In the genomic region with DNA sequence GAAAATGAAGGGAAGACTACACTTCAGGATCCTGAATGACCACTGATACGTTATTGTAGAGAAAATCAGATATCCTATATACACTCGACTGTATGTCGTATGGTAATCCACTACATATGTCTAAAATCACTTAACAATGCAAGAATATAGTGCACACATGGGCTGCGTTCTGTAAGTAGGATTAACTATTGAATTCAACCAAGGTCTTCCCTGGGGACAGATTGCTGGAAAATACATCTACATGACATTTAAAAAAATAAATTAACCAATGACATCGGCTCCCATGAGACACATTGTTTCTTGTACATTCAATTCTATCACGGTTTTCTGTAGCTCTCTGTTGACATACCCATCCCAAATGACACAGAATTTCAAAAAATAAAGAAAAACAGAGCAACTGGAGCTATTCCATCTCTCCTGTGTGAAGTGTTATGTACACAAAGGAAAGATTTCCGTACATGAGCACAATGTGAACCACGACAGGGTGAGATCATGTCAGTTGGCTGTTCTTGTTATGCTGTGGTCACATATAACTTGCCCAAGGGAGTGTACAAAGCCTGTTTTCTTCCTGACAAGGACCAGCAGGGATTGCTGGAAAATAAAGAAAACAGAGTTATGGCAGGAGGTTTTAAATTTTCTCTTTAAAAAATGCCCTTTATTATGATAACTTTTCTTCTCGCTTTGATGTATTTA, we compare ENCODE assay signal across 17 cellular contexts. TPM values are rescaled to one million over a fixed set of nuclear protein-coding genes. Genes with fewer than 3 reads are reported as not detected.
DNase-seq lines count a peak whose midpoint lies in the region; ATAC-seq and TF ChIP-seq lines count a peak whose summit lies in the region.
"Had no signal": no experiment of that assay in that cellular context is flagged by ENCODE, and none has a peak within 500 bp of the region (broad histone marks: within the 10 kb centered on the region; RNA-seq: fewer than 3 reads in every experiment).

No MANE protein-coding gene starts in this region.

- no peak overlapping the region for H3K27ac Mint-ChIP-seq in endodermal cell
- H3K27ac Mint-ChIP-seq in stimulated activated naive B cell treated with anti-CD40 and anti-IgM and Interleukin-4, amounts not matched to agents 10 μg/mL and 1 μg/mL and 100 μg/mL, for 72 hours: no peak overlapping the region
- no peak overlapping the region for H3K27ac Mint-ChIP-seq in naive thymus-derived CD4-positive, alpha-beta T cell
- H3K27ac Mint-ChIP-seq in progenitor cell of endocrine pancreas: no peak overlapping the region
- H3K27ac Mint-ChIP-seq: activated B cell treated with CpG ODN at 0.5 μM for 24 hours; activated naive CD8-positive, alpha-beta T cell treated with anti-CD3 and anti-CD28 coated beads, Interleukin-2, amount 50 U/mL, for 24 hours; activated T-helper 1 cell treated with anti-CD3 and anti-CD28 coated beads, Interleukin-12 subunit alpha, Interleukin-12 subunit beta, Interleukin-2, Interleukin-4 antibody, amounts not matched to agents 30 ng/mL and 10 ng/mL and 1 ng/mL, durations not matched to agents 14 hours and 24 hours and 36 hours; CD4-positive, alpha-beta T cell had no signal

- no peak overlapping the region for H3K4ac ChIP-seq in mesenchymal stem cell (ENCODE audit: low read depth in 1 of 2, low read length in 2 of 2)

- H3K36me3 ChIP-seq in A673 (ENCODE audit: insufficient read depth, low read length, poor library complexity, severe bottlenecking) (no peaks in the 10 kb centered on the region), endodermal cell (ENCODE audit: control insufficient read depth, insufficient read depth, low read length) (no peaks in the 10 kb centered on the region), mesenchymal stem cell (ENCODE audit: control insufficient read depth in 1 of 2, insufficient read depth in 2 of 2, low read depth in 1 of 2, low read length in 2 of 2) (peaks cover 0 to 16% of the 10 kb centered on the region in 2 experiments)
- H3K36me3 ChIP-seq in naive thymus-derived CD4-positive, alpha-beta T cell (ENCODE audit: control insufficient read depth in 2 of 3, insufficient read depth in 3 of 3, low read length in 3 of 3): peaks cover 0 to 4% (median 0%) of the 10 kb centered on the region in 3 experiments
- H3K36me3 ChIP-seq: pancreas had no signal

- H3K9me3 ChIP-seq in A673 (ENCODE audit: low read depth, low read length, poor library complexity, severe bottlenecking) (no peaks in the 10 kb centered on the region), endodermal cell (ENCODE audit: control insufficient read depth, low read length) (no peaks in the 10 kb centered on the region), mesenchymal stem cell (ENCODE audit: control insufficient read depth, low read length) (no peaks in the 10 kb centered on the region)
- H3K9me3 ChIP-seq in naive thymus-derived CD4-positive, alpha-beta T cell (ENCODE audit: control insufficient read depth in 2 of 3, low read length in 3 of 3): no peaks in the 10 kb centered on the region
- H3K9me3 ChIP-seq: A549, pancreas had no signal

- no peaks in the 10 kb centered on the region for H3K27me3 ChIP-seq in A673 (replicated peaks; ENCODE audit: insufficient read depth, low read depth, low read length, poor library complexity)
- no peaks in the 10 kb centered on the region for H3K27me3 ChIP-seq in endodermal cell (ENCODE audit: control insufficient read depth, insufficient read depth, low read length, poor library complexity, severe bottlenecking)
- peaks cover 0 to 7% of the 10 kb centered on the region in 2 experiments for H3K27me3 ChIP-seq in mesenchymal stem cell (ENCODE audit: control insufficient read depth in 1 of 2, insufficient read depth in 1 of 2, low read length in 2 of 2)
- no peaks in the 10 kb centered on the region for H3K27me3 ChIP-seq in naive thymus-derived CD4-positive, alpha-beta T cell (ENCODE audit: control insufficient read depth in 2 of 2, insufficient read depth in 2 of 2, low read length in 2 of 2)
- H3K27me3 ChIP-seq: pancreas had no signal

- no peak overlapping the region for H2BK12ac ChIP-seq in mesenchymal stem cell (ENCODE audit: low read length in 2 of 2)

- H2AFZ ChIP-seq in mesenchymal stem cell (ENCODE audit: low read depth, low read length): no peak overlapping the region

- no peak overlapping the region for H3K14ac ChIP-seq in mesenchymal stem cell (ENCODE audit: low read length in 2 of 2)

- no peak overlapping the region for H2AK5ac ChIP-seq in mesenchymal stem cell (ENCODE audit: low read length, severe bottlenecking)

- no peaks in the 10 kb centered on the region for H3K27me3 Mint-ChIP-seq in endodermal cell (ENCODE audit: insufficient read depth)
- peaks cover 0 to 4% of the 10 kb centered on the region in 2 donors for H3K27me3 Mint-ChIP-seq in stimulated activated naive B cell treated with anti-CD40 and anti-IgM and Interleukin-4, amounts not matched to agents 10 μg/mL and 1 μg/mL and 100 μg/mL, for 72 hours
- H3K27me3 Mint-ChIP-seq in naive thymus-derived CD4-positive, alpha-beta T cell: no peaks in the 10 kb centered on the region
- no peaks in the 10 kb centered on the region for H3K27me3 Mint-ChIP-seq in progenitor cell of endocrine pancreas
- H3K27me3 Mint-ChIP-seq: activated B cell treated with CpG ODN at 0.5 μM for 24 hours; activated naive CD8-positive, alpha-beta T cell treated with anti-CD3 and anti-CD28 coated beads, Interleukin-2, amount 50 U/mL, for 24 hours; CD4-positive, alpha-beta T cell; stimulated activated naive CD8-positive, alpha-beta T cell treated with anti-CD3 and anti-CD28 coated beads, Interleukin-15, amount 100 ng/mL, for 72 hours had no signal

- H2BK5ac ChIP-seq in mesenchymal stem cell (ENCODE audit: low read depth, low read length, poor library complexity, severe bottlenecking): no peak overlapping the region

- H3K4me3 Mint-ChIP-seq in endodermal cell: no peak overlapping the region
- H3K4me3 Mint-ChIP-seq in stimulated activated naive B cell treated with anti-CD40 and anti-IgM and Interleukin-4, amounts not matched to agents 10 μg/mL and 1 μg/mL and 100 μg/mL, for 72 hours: no peak overlapping the region
- no peak overlapping the region for H3K4me3 Mint-ChIP-seq in naive thymus-derived CD4-positive, alpha-beta T cell
- H3K4me3 Mint-ChIP-seq in progenitor cell of endocrine pancreas (ENCODE audit: low read depth): no peak overlapping the region
- H3K4me3 Mint-ChIP-seq: activated B cell treated with CpG ODN at 0.5 μM for 24 hours; activated naive CD8-positive, alpha-beta T cell treated with anti-CD3 and anti-CD28 coated beads, Interleukin-2, amount 50 U/mL, for 24 hours; activated T-helper 1 cell treated with anti-CD3 and anti-CD28 coated beads, Interleukin-12 subunit alpha, Interleukin-12 subunit beta, Interleukin-2, Interleukin-4 antibody, amounts not matched to agents 30 ng/mL and 10 ng/mL and 1 ng/mL, durations not matched to agents 14 hours and 24 hours and 36 hours; CD4-positive, alpha-beta T cell; stimulated activated naive CD8-positive, alpha-beta T cell treated with anti-CD3 and anti-CD28 coated beads, Interleukin-15, amount 100 ng/mL, for 72 hours had no signal

- H3K4me3 ChIP-seq in A673 (ENCODE audit: low read depth, low read length, poor library complexity, severe bottlenecking): no peak overlapping the region
- H3K4me3 ChIP-seq in endodermal cell (ENCODE audit: low read length): no peak overlapping the region
- H3K4me3 ChIP-seq in mesenchymal stem cell (ENCODE audit: insufficient read depth in 1 of 2, low read depth in 1 of 2, low read length in 2 of 2): no peak overlapping the region
- no peak overlapping the region for H3K4me3 ChIP-seq in naive thymus-derived CD4-positive, alpha-beta T cell (ENCODE audit: low read length)
- H3K4me3 ChIP-seq: A549, pancreas had no signal

- H4K91ac ChIP-seq in mesenchymal stem cell (ENCODE audit: low read length): no peak overlapping the region

- H3K9me3 Mint-ChIP-seq in endodermal cell (no peaks in the 10 kb centered on the region), progenitor cell of endocrine pancreas (ENCODE audit: low read depth) (no peaks in the 10 kb centered on the region)
- no peaks in the 10 kb centered on the region for H3K9me3 Mint-ChIP-seq in stimulated activated naive B cell treated with anti-CD40 and anti-IgM and Interleukin-4, amounts not matched to agents 10 μg/mL and 1 μg/mL and 100 μg/mL, for 72 hours
- H3K9me3 Mint-ChIP-seq in naive thymus-derived CD4-positive, alpha-beta T cell: no peaks in the 10 kb centered on the region
- H3K9me3 Mint-ChIP-seq: activated B cell treated with CpG ODN at 0.5 μM for 24 hours; activated naive CD8-positive, alpha-beta T cell treated with anti-CD3 and anti-CD28 coated beads, Interleukin-2, amount 50 U/mL, for 24 hours; activated T-helper 1 cell treated with anti-CD3 and anti-CD28 coated beads, Interleukin-12 subunit alpha, Interleukin-12 subunit beta, Interleukin-2, Interleukin-4 antibody, amounts not matched to agents 30 ng/mL and 10 ng/mL and 1 ng/mL, durations not matched to agents 14 hours and 24 hours and 36 hours; CD4-positive, alpha-beta T cell; stimulated activated naive CD8-positive, alpha-beta T cell treated with anti-CD3 and anti-CD28 coated beads, Interleukin-15, amount 100 ng/mL, for 72 hours had no signal

- H3K4me2 ChIP-seq in mesenchymal stem cell (ENCODE audit: low read length, poor library complexity, severe bottlenecking): no peak overlapping the region
- H3K4me2 ChIP-seq: A549 had no signal

- H2BK15ac ChIP-seq in mesenchymal stem cell (ENCODE audit: low read depth, poor library complexity, severe bottlenecking): no peak overlapping the region

- no peak overlapping the region for H4K8ac ChIP-seq in mesenchymal stem cell (ENCODE audit: low read length)

- no peak for ATAC-seq in stimulated activated naive B cell treated with anti-CD40 and anti-IgM and Interleukin-4, amounts not matched to agents 10 μg/mL and 1 μg/mL and 100 μg/mL, for 72 hours (replicated peaks)
- ATAC-seq in naive thymus-derived CD4-positive, alpha-beta T cell: no peak
- ATAC-seq in HG03039 (IDR thresholded peaks at IDR 0.05; ENCODE audit: unreplicated experiment): no peak
- ATAC-seq: A549; activated naive CD8-positive, alpha-beta T cell treated with anti-CD3 and anti-CD28 coated beads, Interleukin-2, amount 50 U/mL, for 24 hours; stimulated activated naive CD8-positive, alpha-beta T cell treated with anti-CD3 and anti-CD28 coated beads, Interleukin-15, amount 100 ng/mL, for 72 hours had no signal

- H3K79me1 ChIP-seq in mesenchymal stem cell (replicated peaks; ENCODE audit: low read length, poor library complexity, severe bottlenecking): peaks cover 5% of the 10 kb centered on the region

- no peak for TF ChIP-seq CTCF in A673 (conservative IDR thresholded peaks at IDR 0.05; ENCODE audit: low read depth, low read length)
- no peak for TF ChIP-seq CTCF in endodermal cell (conservative IDR thresholded peaks at IDR 0.05)
- no peak for TF ChIP-seq CTCF in progenitor cell of endocrine pancreas (IDR thresholded peaks at IDR 0.05; ENCODE audit: unreplicated experiment)

- H3K36me3 Mint-ChIP-seq in endodermal cell (ENCODE audit: low read depth) (peaks cover 4% of the 10 kb centered on the region), progenitor cell of endocrine pancreas (ENCODE audit: insufficient read depth) (no peaks in the 10 kb centered on the region)
- H3K36me3 Mint-ChIP-seq in stimulated activated naive B cell treated with anti-CD40 and anti-IgM and Interleukin-4, amounts not matched to agents 10 μg/mL and 1 μg/mL and 100 μg/mL, for 72 hours: peaks cover 9 to 15% of the 10 kb centered on the region in 2 donors
- H3K36me3 Mint-ChIP-seq in naive thymus-derived CD4-positive, alpha-beta T cell: peaks cover 0 to 13% (median 4%) of the 10 kb centered on the region in 5 donors

- no peak overlapping the region for H3K9ac ChIP-seq in endodermal cell (ENCODE audit: extremely low read depth, low read length, poor library complexity, severe bottlenecking)
- peak overlapping the region; percentile 73 for H3K9ac ChIP-seq in mesenchymal stem cell (ENCODE audit: low read length)

- H2BK120ac ChIP-seq in mesenchymal stem cell (ENCODE audit: low read depth, low read length): no peak overlapping the region

- 95 to 97% methylated on average over 3 to 8 of the region's 9 CpGs for WGBS in endodermal cell (ENCODE audit: insufficient coverage in 1 of 2, insufficient read length in 1 of 2), 2 experiments
- 55% methylated on average over 7 of the region's 9 CpGs for WGBS in mesenchymal stem cell

- H3K18ac ChIP-seq in mesenchymal stem cell (ENCODE audit: low read depth in 1 of 2, low read length in 2 of 2): no peak overlapping the region

- no TSS peak for BruUV-seq in A673 (replicated peaks; lab: Mats Ljungman, UMichigan)

- intact Hi-C loops in A673 (cut with micrococcal nuclease; ENCODE audit: unreplicated experiment): no loop called here
- intact Hi-C loops in naive thymus-derived CD4-positive, alpha-beta T cell (cut with micrococcal nuclease): no loop called here

- DNase-seq in A673 (ENCODE audit: low spot score) (peak; percentile 21), NCI-H524 (lab: John Stamatoyannopoulos, UW) (peak; percentile 46 to 85), endodermal cell (no peak), mesenchymal stem cell (peak; percentile 42), progenitor cell of endocrine pancreas (ENCODE audit: low spot score, unreplicated experiment) (no peak)
- DNase-seq in stimulated activated naive B cell treated with anti-CD40 and anti-IgM and Interleukin-4, amounts not matched to agents 10 μg/mL and 1 μg/mL and 100 μg/mL, for 72 hours: no peak
- DNase-seq in naive thymus-derived CD4-positive, alpha-beta T cell: no peak
- DNase-seq: activated B cell treated with CpG ODN at 0.5 μM for 24 hours; activated naive CD8-positive, alpha-beta T cell treated with anti-CD3 and anti-CD28 coated beads, Interleukin-2, amount 50 U/mL, for 24 hours; CD4-positive, alpha-beta T cell; DND-41; NCI-H2029; pancreas; stimulated activated naive CD8-positive, alpha-beta T cell treated with anti-CD3 and anti-CD28 coated beads, Interleukin-15, amount 100 ng/mL, for 72 hours had no signal

- H3K4me1 Mint-ChIP-seq in endodermal cell (peaks cover 25% of the 10 kb centered on the region), progenitor cell of endocrine pancreas (ENCODE audit: low read depth) (peaks cover 6% of the 10 kb centered on the region)
- peaks cover 4 to 6% of the 10 kb centered on the region in 2 donors for H3K4me1 Mint-ChIP-seq in stimulated activated naive B cell treated with anti-CD40 and anti-IgM and Interleukin-4, amounts not matched to agents 10 μg/mL and 1 μg/mL and 100 μg/mL, for 72 hours
- peaks cover 4 to 25% (median 9%) of the 10 kb centered on the region in 7 donors for H3K4me1 Mint-ChIP-seq in naive thymus-derived CD4-positive, alpha-beta T cell

- CTCF ChIA-PET in A673 (lab: Charles Lee): no interaction called here
- CTCF ChIA-PET in naive thymus-derived CD4-positive, alpha-beta T cell (lab: Charles Lee): no interaction called here

- POLR2A ChIA-PET in A673 (lab: Charles Lee; ENCODE audit: low non-redundant PET): interaction anchor here (0.6 kb wide), 1 partner anchor 10 kb away, joined by 3 read pairs; no protein-coding TSS in a partner anchor
- POLR2A ChIA-PET in naive thymus-derived CD4-positive, alpha-beta T cell (lab: Charles Lee): no interaction called here

- H3K4me1 ChIP-seq in A673 (ENCODE audit: insufficient read depth, low read length, poor library complexity, severe bottlenecking) (peaks cover 3% of the 10 kb centered on the region), endodermal cell (ENCODE audit: control insufficient read depth, insufficient read depth, low read length) (no peaks in the 10 kb centered on the region), mesenchymal stem cell (ENCODE audit: control insufficient read depth, insufficient read depth, low read depth, low read length) (no peaks in the 10 kb centered on the region)
- no peaks in the 10 kb centered on the region for H3K4me1 ChIP-seq in naive thymus-derived CD4-positive, alpha-beta T cell (ENCODE audit: control insufficient read depth in 2 of 2, insufficient read depth in 2 of 2, low read length in 2 of 2)
- H3K4me1 ChIP-seq: pancreas had no signal

- H3K27ac ChIP-seq in A673 (ENCODE audit: low read depth, low read length, poor library complexity, severe bottlenecking) (no peak overlapping the region), endodermal cell (ENCODE audit: low read depth, low read length) (peak overlapping the region; percentile 38), mesenchymal stem cell (ENCODE audit: low read length, poor library complexity, severe bottlenecking) (no peak overlapping the region)
- no peak overlapping the region for H3K27ac ChIP-seq in naive thymus-derived CD4-positive, alpha-beta T cell (ENCODE audit: low read depth, low read length)
- H3K27ac ChIP-seq: A549, pancreas had no signal

- no peak overlapping the region for H3K23ac ChIP-seq in mesenchymal stem cell (ENCODE audit: low read length in 2 of 2)

RNA-seq across cellular contexts. Expression of a gene that starts 6.0 kb away (rescaled TPM):
- 10.9 and 12.9 TPM in 2 replicates for total RNA-seq in A673 (2021)
- total RNA-seq in endodermal cell: 10 to 100 TPM in 1 of 2 donors, 1 to 10 TPM in 1; 7.3 to 26.2 TPM
- 25.6 TPM for polyA plus RNA-seq in endodermal cell (2013, experiment 1 of 2)
- 19.5 TPM for polyA plus RNA-seq in endodermal cell (2013, experiment 2 of 2)
- 8.9 TPM for polyA plus RNA-seq in mesenchymal stem cell (2013, experiment 1 of 2)
- 8.3 TPM for polyA plus RNA-seq in mesenchymal stem cell (2013, experiment 2 of 2)
- total RNA-seq in naive thymus-derived CD4-positive, alpha-beta T cell: 10 to 100 TPM; 10.3 to 15.3 (median 12.1) TPM
- 10 to 100 TPM; 23.6 to 24.0 TPM for polyA plus RNA-seq in naive thymus-derived CD4-positive, alpha-beta T cell
- 16.6 and 19.8 TPM in 2 replicates for total RNA-seq in progenitor cell of endocrine pancreas

Comparison
In these comparisons a context has a peak if more than half of its experiments do, and no peak if none do; other contexts are left out.
1. DNase-seq: peak in A673 (single experiment), NCI-H524 (2 of 2) and mesenchymal stem cell (single experiment); none in endodermal cell (single experiment), stimulated activated naive B cell treated with anti-CD40 and anti-IgM and Interleukin-4, amounts not matched to agents 10 μg/mL and 1 μg/mL and 100 μg/mL, for 72 hours (single experiment), naive thymus-derived CD4-positive, alpha-beta T cell (0 of 9) and progenitor cell of endocrine pancreas (single experiment).